In the genomic region with DNA sequence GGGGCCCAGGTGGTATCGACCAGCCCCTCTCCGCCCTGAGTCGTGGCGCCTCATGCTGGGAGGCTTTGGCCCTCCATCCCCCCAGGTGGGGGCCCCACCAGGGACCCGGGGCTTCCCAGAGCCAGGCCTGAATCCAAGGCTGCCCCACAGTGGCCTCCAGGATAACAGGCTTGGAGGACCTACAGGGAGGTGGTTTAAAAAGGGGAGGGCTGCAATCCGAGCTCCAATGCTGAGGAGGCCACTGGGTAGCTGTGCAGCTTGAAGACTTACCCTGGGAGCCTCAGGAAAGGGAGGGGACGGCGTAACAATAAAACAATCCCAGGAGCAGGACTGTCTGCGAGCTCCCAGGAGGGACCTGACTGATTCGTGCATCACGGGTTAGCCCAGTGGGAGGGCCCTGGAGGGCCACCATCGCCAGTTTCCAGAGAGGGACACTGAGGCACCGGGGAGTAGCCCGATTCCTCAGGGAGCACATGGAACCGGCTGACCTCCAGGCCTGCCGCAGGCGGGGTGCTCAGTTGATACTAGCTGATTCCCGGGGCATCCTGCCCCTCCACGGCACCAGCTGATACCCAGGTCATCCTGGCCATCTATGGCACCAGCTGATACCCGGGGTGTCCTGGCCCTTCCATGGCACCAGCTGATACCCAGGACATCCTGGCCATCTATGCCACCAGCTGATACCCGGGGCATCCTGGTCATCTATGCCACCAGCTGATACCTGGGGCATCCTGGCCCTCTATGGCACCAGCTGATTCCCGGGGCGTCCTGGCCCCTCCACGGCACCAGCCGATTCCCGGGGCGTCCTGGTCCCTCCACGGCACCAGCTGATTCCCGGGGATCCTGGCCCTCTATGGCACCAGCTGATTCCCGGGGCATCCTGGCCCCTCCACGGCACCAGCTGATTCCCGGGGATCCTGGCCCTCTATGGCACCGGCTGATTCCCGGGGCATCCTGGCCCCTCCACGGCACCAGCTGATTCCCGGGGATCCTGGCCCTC, we compare ENCODE assay signal across 19 cellular contexts. TPM values are rescaled to one million over a fixed set of nuclear protein-coding genes. Genes with fewer than 3 reads are reported as not detected.
DNase-seq lines count a peak whose midpoint lies in the region; ATAC-seq and TF ChIP-seq lines count a peak whose summit lies in the region.
"Had no signal": no experiment of that assay in that cellular context is flagged by ENCODE, and none has a peak within 500 bp of the region (broad histone marks: within the 10 kb centered on the region; RNA-seq: fewer than 3 reads in every experiment).

No MANE protein-coding gene starts in this region.

- H3K27me3 Mint-ChIP-seq in natural killer cell treated with Interleukin-12 subunit alpha and Interleukin-12 subunit beta and Interleukin-15 and Interleukin-18, amount 100 ng/mL, for 72 hours, result peaks cover 5 to 8% of the 10 kb centered on the region in 2 donors
- H3K27me3 Mint-ChIP-seq in natural killer cell (ENCODE audit: low read depth in 2 of 2), result peaks cover 8 to 9% of the 10 kb centered on the region in 2 donors

- peaks cover 4 to 5% of the 10 kb centered on the region in 2 donors for H3K4me1 Mint-ChIP-seq in natural killer cell treated with Interleukin-12 subunit alpha and Interleukin-12 subunit beta and Interleukin-15 and Interleukin-18, amount 100 ng/mL, for 72 hours (ENCODE audit: low read depth in 2 of 2)
- H3K4me1 Mint-ChIP-seq in natural killer cell, result peaks cover 5 to 7% of the 10 kb centered on the region in 2 donors

- DNase-seq in natural killer cell treated with Interleukin-12 subunit alpha and Interleukin-12 subunit beta and Interleukin-15 and Interleukin-18, amount 100 ng/mL, for 72 hours (ENCODE audit: low spot score), result peak; percentile 55
- DNase-seq in natural killer cell (no peak), SK-N-DZ (ENCODE audit: low spot score) (peak; percentile 79), left colon (no peak), RKO (ENCODE audit: low spot score) (no peak)
- DNase-seq: activated B cell treated with CpG ODN at 0.5 μM for 24 hours; activated CD8-positive, alpha-beta memory T cell treated with anti-CD3 and anti-CD28 coated beads, Interleukin-2, amount 10 ng/mL, durations not matched to agents 7 days and 5 days; AML-193; effector CD8-positive, alpha-beta T cell; NCI-H2227 treated with DMSO at 0.1 percent for 48 hours; nucleus accumbens; PC-3; stimulated activated naive CD4-positive, alpha-beta T cell treated with Interleukin-2 at 50 U/mL for 16 hours had no signal

- no peak overlapping the region for H3K4me3 Mint-ChIP-seq in natural killer cell treated with Interleukin-12 subunit alpha and Interleukin-12 subunit beta and Interleukin-15 and Interleukin-18, amount 100 ng/mL, for 72 hours
- no peak overlapping the region for H3K4me3 Mint-ChIP-seq in natural killer cell
- H3K4me3 Mint-ChIP-seq: activated B cell treated with CpG ODN at 0.5 μM for 24 hours; activated CD8-positive, alpha-beta memory T cell treated with anti-CD3 and anti-CD28 coated beads, Interleukin-2, amount 10 ng/mL, durations not matched to agents 7 days and 5 days; activated naive CD4-positive, alpha-beta T cell treated with anti-CD3 and anti-CD28 coated beads, Interleukin-2, amount 50 U/mL, for 24 hours; memory B cell had no signal

- intact Hi-C loops in natural killer cell (cut with micrococcal nuclease), result no loop called here
- intact Hi-C loops in left colon (cut with DNase I, micrococcal nuclease), result no loop called here

- no peak for ATAC-seq in natural killer cell treated with Interleukin-12 subunit alpha and Interleukin-12 subunit beta and Interleukin-15 and Interleukin-18, amount 100 ng/mL, for 72 hours
- ATAC-seq in natural killer cell, result no peak
- peak; percentile 23 for ATAC-seq in left colon
- ATAC-seq in GM21390 (IDR thresholded peaks at IDR 0.05; ENCODE audit: unreplicated experiment), result no peak
- ATAC-seq in GM21576 (IDR thresholded peaks at IDR 0.05; ENCODE audit: unreplicated experiment), result no peak
- no peak for ATAC-seq in HG03097 (IDR thresholded peaks at IDR 0.05; ENCODE audit: low FRiP score, unreplicated experiment)
- ATAC-seq: activated CD8-positive, alpha-beta memory T cell treated with anti-CD3 and anti-CD28 coated beads, Interleukin-2, amount 10 ng/mL, durations not matched to agents 7 days and 5 days; PC-3 had no signal

- H3K27ac Mint-ChIP-seq in natural killer cell treated with Interleukin-12 subunit alpha and Interleukin-12 subunit beta and Interleukin-15 and Interleukin-18, amount 100 ng/mL, for 72 hours, result no peak overlapping the region
- H3K27ac Mint-ChIP-seq in natural killer cell, result no peak overlapping the region
- H3K27ac Mint-ChIP-seq: activated B cell treated with CpG ODN at 0.5 μM for 24 hours; activated CD8-positive, alpha-beta memory T cell treated with anti-CD3 and anti-CD28 coated beads, Interleukin-2, amount 10 ng/mL, durations not matched to agents 7 days and 5 days; activated naive CD4-positive, alpha-beta T cell treated with anti-CD3 and anti-CD28 coated beads, Interleukin-2, amount 50 U/mL, for 24 hours; memory B cell; type B pancreatic cell had no signal

- no peaks in the 10 kb centered on the region for H3K9me3 Mint-ChIP-seq in natural killer cell treated with Interleukin-12 subunit alpha and Interleukin-12 subunit beta and Interleukin-15 and Interleukin-18, amount 100 ng/mL, for 72 hours
- H3K9me3 Mint-ChIP-seq in natural killer cell, result no peaks in the 10 kb centered on the region
- H3K9me3 Mint-ChIP-seq: activated B cell treated with CpG ODN at 0.5 μM for 24 hours; activated naive CD4-positive, alpha-beta T cell treated with anti-CD3 and anti-CD28 coated beads, Interleukin-2, amount 50 U/mL, for 24 hours; memory B cell; type B pancreatic cell had no signal

- no peak for TF ChIP-seq CTCF in natural killer cell (IDR thresholded peaks at IDR 0.05)

- no peaks in the 10 kb centered on the region for H3K36me3 Mint-ChIP-seq in natural killer cell treated with Interleukin-12 subunit alpha and Interleukin-12 subunit beta and Interleukin-15 and Interleukin-18, amount 100 ng/mL, for 72 hours
- H3K36me3 Mint-ChIP-seq in natural killer cell, result no peaks in the 10 kb centered on the region
- H3K36me3 Mint-ChIP-seq: activated CD8-positive, alpha-beta memory T cell treated with anti-CD3 and anti-CD28 coated beads, Interleukin-2, amount 10 ng/mL, durations not matched to agents 7 days and 5 days; activated naive CD4-positive, alpha-beta T cell treated with anti-CD3 and anti-CD28 coated beads, Interleukin-2, amount 50 U/mL, for 24 hours; memory B cell; type B pancreatic cell had no signal

RNA-seq across cellular contexts. Expression of a gene that starts 3.7 kb away (rescaled TPM):
- not detected for total RNA-seq in natural killer cell treated with Interleukin-12 subunit alpha and Interleukin-12 subunit beta and Interleukin-15 and Interleukin-18, amount 100 ng/mL, for 72 hours
- total RNA-seq in natural killer cell, result not detected
- 8.0 and 11.7 TPM in 2 replicates for polyA plus RNA-seq in SK-N-DZ (2014; cell fraction: cytosol; rRNA removed)
- 26.7 and 31.2 TPM in 2 replicates for polyA plus RNA-seq in SK-N-DZ (2014; cell fraction: nucleus; rRNA removed)
- total RNA-seq in left colon, result under 1 TPM; 0.59 to 0.85 TPM
- total RNA-seq: activated B cell treated with CpG ODN at 0.5 μM for 24 hours; activated CD8-positive, alpha-beta memory T cell treated with anti-CD3 and anti-CD28 coated beads, Interleukin-2, amount 10 ng/mL, durations not matched to agents 7 days and 5 days had no signal

RNA-seq across cellular contexts. Expression of a gene that starts 48.2 kb away (rescaled TPM):
- under 1 TPM in 1 of 2 donors, not detected in 1; 0.67 TPM for total RNA-seq in natural killer cell treated with Interleukin-12 subunit alpha and Interleukin-12 subunit beta and Interleukin-15 and Interleukin-18, amount 100 ng/mL, for 72 hours
- total RNA-seq in natural killer cell, result under 1 TPM in 1 of 3 donors, not detected in 2; 0.75 TPM
- 18.4 and 19.9 TPM in 2 replicates for polyA plus RNA-seq in SK-N-DZ (2014; cell fraction: cytosol; rRNA removed)
- polyA plus RNA-seq in SK-N-DZ (2014; cell fraction: nucleus; rRNA removed), result 143 and 144 TPM in 2 replicates
- total RNA-seq in left colon, result 1 to 10 TPM; 4.7 to 9.4 TPM
- total RNA-seq: activated B cell treated with CpG ODN at 0.5 μM for 24 hours; activated CD8-positive, alpha-beta memory T cell treated with anti-CD3 and anti-CD28 coated beads, Interleukin-2, amount 10 ng/mL, durations not matched to agents 7 days and 5 days had no signal

Comparison
In these comparisons a context has a peak if more than half of its experiments do, and no peak if none do; other contexts are left out.
1. DNase-seq: peak in natural killer cell treated with Interleukin-12 subunit alpha and Interleukin-12 subunit beta and Interleukin-15 and Interleukin-18, amount 100 ng/mL, for 72 hours (single experiment) and SK-N-DZ (single experiment); none in natural killer cell (single experiment), left colon (0 of 2) and RKO (single experiment).